Comparison of ENCODE assay signal across 21 cellular contexts in genomic region chr6:106180208-106180607, GRCh38.
A peak's percentile ranks its signal among the peaks of the same experiment; 100 is the strongest.
DNase-seq lines count a peak whose midpoint lies in the region; ATAC-seq, FAIRE-seq and TF ChIP-seq lines count a peak whose summit lies in the region.
"Had no signal": no experiment of that assay in that cellular context is flagged by ENCODE, and none has a peak within 500 bp of the region (broad histone marks: within the 10 kb centered on the region; RNA-seq: fewer than 3 reads in every experiment).

No MANE protein-coding gene starts in this region.

- TF ChIP-seq POLR2A in esophagus squamous epithelium (IDR thresholded peaks at IDR 0.05) = no peak

- H3K36me3 ChIP-seq in CD4-positive, CD25-positive, alpha-beta regulatory T cell (ENCODE audit: control insufficient read depth, insufficient read depth, low read length) = no peaks in the 10 kb centered on the region
- H3K36me3 ChIP-seq in esophagus squamous epithelium = no peaks in the 10 kb centered on the region
- H3K36me3 ChIP-seq in pancreas = no peaks in the 10 kb centered on the region
- H3K36me3 ChIP-seq: BLaER1 had no signal

- H3K4me3 Mint-ChIP-seq in CD4-positive, CD25-positive, alpha-beta regulatory T cell = no peak overlapping the region
- no peak overlapping the region for H3K4me3 Mint-ChIP-seq in T-cell

- H3K9me3 ChIP-seq in CD4-positive, CD25-positive, alpha-beta regulatory T cell (ENCODE audit: control insufficient read depth in 2 of 2, low read length in 2 of 2) = no peaks in the 10 kb centered on the region
- H3K9me3 ChIP-seq in esophagus squamous epithelium = no peaks in the 10 kb centered on the region
- H3K9me3 ChIP-seq in pancreas = no peaks in the 10 kb centered on the region
- H3K9me3 ChIP-seq: BLaER1 had no signal

- peak overlapping the region; percentile 47 for H3K27ac ChIP-seq in CD4-positive, CD25-positive, alpha-beta regulatory T cell (ENCODE audit: insufficient read depth, low read length, poor library complexity, severe bottlenecking)
- H3K27ac ChIP-seq in esophagus squamous epithelium (peak overlapping the region in 3 of 4 donors; percentile 11 to 68 (median 49)), pancreas (no peak overlapping the region)
- H3K27ac ChIP-seq: BLaER1 had no signal

- intact Hi-C loops in esophagus squamous epithelium (cut with DNase I) = no loop called here
- intact Hi-C loops in pancreas (cut with DNase I) = no loop called here

- no peaks in the 10 kb centered on the region for H3K9me3 Mint-ChIP-seq in CD4-positive, CD25-positive, alpha-beta regulatory T cell
- no peaks in the 10 kb centered on the region for H3K9me3 Mint-ChIP-seq in T-cell

- no peaks in the 10 kb centered on the region for H3K27me3 Mint-ChIP-seq in CD4-positive, CD25-positive, alpha-beta regulatory T cell
- no peaks in the 10 kb centered on the region for H3K27me3 Mint-ChIP-seq in T-cell

- no peak overlapping the region for H3K27ac Mint-ChIP-seq in CD4-positive, CD25-positive, alpha-beta regulatory T cell
- no peak overlapping the region for H3K27ac Mint-ChIP-seq in T-cell

- 71% methylated on average over 4 of the region's 4 CpGs for WGBS in esophagus squamous epithelium, 2 donors
- 89 to 91% methylated on average over 4 of the region's 4 CpGs for WGBS in pancreas, 2 donors

- no peak for TF ChIP-seq CTCF in esophagus squamous epithelium (IDR thresholded peaks at IDR 0.05)
- TF ChIP-seq CTCF in pancreas (IDR thresholded peaks at IDR 0.05) = no peak

- peaks cover 27 to 49% (median 41%) of the 10 kb centered on the region in 4 donors for H3K4me1 Mint-ChIP-seq in CD4-positive, CD25-positive, alpha-beta regulatory T cell
- peaks cover 7 to 39% (median 18%) of the 10 kb centered on the region in 3 donors for H3K4me1 Mint-ChIP-seq in T-cell

- H3K36me3 Mint-ChIP-seq in CD4-positive, CD25-positive, alpha-beta regulatory T cell = peaks cover 5% of the 10 kb centered on the region
- peaks cover 3% of the 10 kb centered on the region for H3K36me3 Mint-ChIP-seq in T-cell

- DNase-seq in CD4-positive, CD25-positive, alpha-beta regulatory T cell = peak in 1 of 3 donors; percentile 79
- DNase-seq in GM19239 (ENCODE audit: insufficient read length, low spot score) (no peak), T-cell (no peak), esophagus squamous epithelium (lab: John Stamatoyannopoulos, UW) (no peak), NCI-H446 (lab: John Stamatoyannopoulos, UW) (no peak), pancreas (no peak)
- DNase-seq in stimulated activated CD4-positive, alpha-beta T cell treated with anti-CD3 and anti-CD28 coated beads, Interleukin-12 subunit alpha, Interleukin-12 subunit beta, amount 100 ng/mL, for 4 hours = no peak
- DNase-seq: DMS 273 treated with DMSO at 0.1 percent for 48 hours, GDM1, HCEC 1CT, KG1, NCI-H1092, NCI-H146, NCI-H2081, NCI-H510A treated with DMSO at 0.1 percent for 48 hours, NCI-H82, SHP77 treated with DMSO at 0.1 percent for 48 hours had no signal

- FAIRE-seq in GM19239 (lab: Jason Lieb, UNC) (peak; percentile 82), pancreas (lab: Jason Lieb, UNC) (no peak)
- FAIRE-seq: A204.1 had no signal

- CTCF ChIA-PET in T-cell (lab: Charles Lee) = interaction anchor here in 1 of 2 donors (0.6 kb wide), 1 partner anchor 161 kb away, joined by 3 read pairs; no protein-coding TSS in a partner anchor

- peaks cover 44% of the 10 kb centered on the region for H3K4me1 ChIP-seq in CD4-positive, CD25-positive, alpha-beta regulatory T cell (ENCODE audit: control insufficient read depth, insufficient read depth, low read length, poor library complexity, severe bottlenecking)
- H3K4me1 ChIP-seq in esophagus squamous epithelium (peaks cover 4 to 51% (median 4%) of the 10 kb centered on the region in 3 donors), pancreas (no peaks in the 10 kb centered on the region)

- H3K4me3 ChIP-seq in CD4-positive, CD25-positive, alpha-beta regulatory T cell (ENCODE audit: low read depth, low read length) = peak overlapping the region; percentile 58
- H3K4me3 ChIP-seq in esophagus squamous epithelium = no peak overlapping the region
- no peak overlapping the region for H3K4me3 ChIP-seq in pancreas
- H3K4me3 ChIP-seq: BLaER1 had no signal

- H3K27me3 ChIP-seq in CD4-positive, CD25-positive, alpha-beta regulatory T cell (ENCODE audit: control insufficient read depth, insufficient read depth, low read length) = no peaks in the 10 kb centered on the region
- H3K27me3 ChIP-seq in esophagus squamous epithelium = no peaks in the 10 kb centered on the region
- no peaks in the 10 kb centered on the region for H3K27me3 ChIP-seq in pancreas
- H3K27me3 ChIP-seq: BLaER1 had no signal

- POLR2A ChIA-PET in T-cell (lab: Charles Lee) = interaction anchor here in 1 of 2 donors (0.7 kb wide), 1 partner anchor 237 kb away, joined by 3 read pairs; no protein-coding TSS in a partner anchor

- peak; percentile 59 to 67 for ATAC-seq in CD4-positive, CD25-positive, alpha-beta regulatory T cell (ENCODE audit: low read depth in 2 of 2)
- peak; percentile 40 to 73 (median 70) for ATAC-seq in T-cell (replicated peaks in 1 of 4)
- no peak for ATAC-seq in HG02970 (IDR thresholded peaks at IDR 0.05; ENCODE audit: low FRiP score, unreplicated experiment)
- no peak for ATAC-seq in pancreas
- ATAC-seq: SK-N-SH treated with all-trans-retinoic acid at 6 μM for 48 hours had no signal

Comparison
In these comparisons a context has a peak if more than half of its experiments do, and no peak if none do; other contexts are left out.
1. ATAC-seq: peak in CD4-positive, CD25-positive, alpha-beta regulatory T cell (2 of 2) and T-cell (4 of 4); none in HG02970 (single experiment) and pancreas (0 of 4).
2. H3K27ac ChIP-seq: peak in CD4-positive, CD25-positive, alpha-beta regulatory T cell (single experiment) and esophagus squamous epithelium (3 of 4); none in pancreas (0 of 4).